ENCODE assay signal across 9 cellular contexts in genomic region chr5:159965031-159965837, GRCh38. TPM values are rescaled to one million over a fixed set of nuclear protein-coding genes. Genes with fewer than 3 reads are reported as not detected.
A peak's percentile ranks its signal among the peaks of the same experiment; 100 is the strongest.
DNase-seq lines count a peak whose midpoint lies in the region; ATAC-seq lines count a peak whose summit lies in the region.
"Had no signal": no experiment of that assay in that cellular context is flagged by ENCODE, and none has a peak within 500 bp of the region (broad histone marks: within the 10 kb centered on the region; RNA-seq: fewer than 3 reads in every experiment).

No MANE protein-coding gene starts in this region.

- no peak overlapping the region for H3K4me3 ChIP-seq in effector memory CD4-positive, alpha-beta T cell (ENCODE audit: insufficient read depth, low read depth, low read length, poor library complexity, severe bottlenecking)

- H3K9me3 Mint-ChIP-seq in activated naive CD8-positive, alpha-beta T cell treated with anti-CD3 and anti-CD28 coated beads, Interleukin-2, amount 50 U/mL, for 24 hours, result no peaks in the 10 kb centered on the region
- H3K9me3 Mint-ChIP-seq: CD8-positive, alpha-beta T cell had no signal

- no peak overlapping the region for H3K27ac ChIP-seq in effector memory CD4-positive, alpha-beta T cell (ENCODE audit: insufficient read depth, low read length, poor library complexity, severe bottlenecking)

- no peak overlapping the region for H3K4me3 Mint-ChIP-seq in activated naive CD8-positive, alpha-beta T cell treated with anti-CD3 and anti-CD28 coated beads, Interleukin-2, amount 50 U/mL, for 24 hours
- H3K4me3 Mint-ChIP-seq: CD8-positive, alpha-beta T cell had no signal

- H3K27me3 Mint-ChIP-seq in activated naive CD8-positive, alpha-beta T cell treated with anti-CD3 and anti-CD28 coated beads, Interleukin-2, amount 50 U/mL, for 24 hours, result peaks cover 26% of the 10 kb centered on the region

- peak; percentile 6 for DNase-seq in NK-92 treated with Interleukin-12 subunit alpha and Interleukin-12 subunit beta, amount 100 ng/mL, for 24 hours (lab: John Stamatoyannopoulos, UW)
- DNase-seq in NK-92 (lab: John Stamatoyannopoulos, UW; ENCODE audit: unreplicated experiment) (no peak), NCI-H1092 (lab: John Stamatoyannopoulos, UW) (peak; percentile 2), left cardiac atrium (peak; percentile 73), sciatic nerve (ENCODE audit: low spot score) (peak; percentile 67)
- peak; percentile 45 for DNase-seq in activated naive CD8-positive, alpha-beta T cell treated with anti-CD3 and anti-CD28 coated beads, Interleukin-2, amount 50 U/mL, for 24 hours
- DNase-seq in effector memory CD4-positive, alpha-beta T cell, result no peak

- no peaks in the 10 kb centered on the region for H3K36me3 Mint-ChIP-seq in activated naive CD8-positive, alpha-beta T cell treated with anti-CD3 and anti-CD28 coated beads, Interleukin-2, amount 50 U/mL, for 24 hours (ENCODE audit: low read depth)
- H3K36me3 Mint-ChIP-seq: CD8-positive, alpha-beta T cell had no signal

- intact Hi-C loops in left cardiac atrium (cut with DNase I), result loop anchor here in 1 of 2 donors (5.0 kb wide), 1 partner anchor 523 kb away; no protein-coding TSS in a partner anchor
- intact Hi-C loops in sciatic nerve (cut with DNase I), result no loop called here

- peaks cover 6% of the 10 kb centered on the region for H3K27me3 ChIP-seq in effector memory CD4-positive, alpha-beta T cell (replicated peaks; ENCODE audit: control insufficient read depth, insufficient read depth, low read length, poor library complexity, severe bottlenecking)

- ATAC-seq in activated naive CD8-positive, alpha-beta T cell treated with anti-CD3 and anti-CD28 coated beads, Interleukin-2, amount 50 U/mL, for 24 hours, result no peak
- ATAC-seq in left cardiac atrium (peak; percentile 82 to 87), sciatic nerve (peak; percentile 46), HG03280 (IDR thresholded peaks at IDR 0.05; ENCODE audit: unreplicated experiment) (no peak)
- ATAC-seq: CD8-positive, alpha-beta T cell had no signal

- no peaks in the 10 kb centered on the region for H3K4me1 Mint-ChIP-seq in activated naive CD8-positive, alpha-beta T cell treated with anti-CD3 and anti-CD28 coated beads, Interleukin-2, amount 50 U/mL, for 24 hours

- H3K27ac Mint-ChIP-seq in activated naive CD8-positive, alpha-beta T cell treated with anti-CD3 and anti-CD28 coated beads, Interleukin-2, amount 50 U/mL, for 24 hours, result no peak overlapping the region
- H3K27ac Mint-ChIP-seq: CD8-positive, alpha-beta T cell had no signal

- no peaks in the 10 kb centered on the region for H3K9me3 ChIP-seq in effector memory CD4-positive, alpha-beta T cell (ENCODE audit: control insufficient read depth, low read length)

- H3K4me1 ChIP-seq in effector memory CD4-positive, alpha-beta T cell (ENCODE audit: control insufficient read depth, insufficient read depth, low read length, poor library complexity, severe bottlenecking), result no peaks in the 10 kb centered on the region

- H3K36me3 ChIP-seq in effector memory CD4-positive, alpha-beta T cell (ENCODE audit: control insufficient read depth, insufficient read depth, low read length), result no peaks in the 10 kb centered on the region

RNA-seq across cellular contexts. Expression of gene TTC1, which starts 43.7 kb away (rescaled TPM):
- 10 to 100 TPM; 54.7 to 74.5 TPM for total RNA-seq in left cardiac atrium
- 47.2 TPM for total RNA-seq in sciatic nerve

RNA-seq across cellular contexts. Expression of gene ADRA1B, which starts 49.0 kb away (rescaled TPM):
- total RNA-seq in left cardiac atrium, result 1 to 10 TPM; 1.8 to 2.9 TPM
- 1.6 TPM for total RNA-seq in sciatic nerve
- total RNA-seq: CD8-positive, alpha-beta T cell had no signal

Comparison
In these comparisons a context has a peak if more than half of its experiments do, and no peak if none do; other contexts are left out.
1. DNase-seq: peak in NK-92 treated with Interleukin-12 subunit alpha and Interleukin-12 subunit beta, amount 100 ng/mL, for 24 hours (single experiment), NCI-H1092 (single experiment), activated naive CD8-positive, alpha-beta T cell treated with anti-CD3 and anti-CD28 coated beads, Interleukin-2, amount 50 U/mL, for 24 hours (single experiment), left cardiac atrium (single experiment) and sciatic nerve (single experiment); none in NK-92 (single experiment) and effector memory CD4-positive, alpha-beta T cell (0 of 3).
2. ATAC-seq: peak in left cardiac atrium (2 of 2) and sciatic nerve (single experiment); none in activated naive CD8-positive, alpha-beta T cell treated with anti-CD3 and anti-CD28 coated beads, Interleukin-2, amount 50 U/mL, for 24 hours (single experiment) and HG03280 (single experiment).